8 cellular contexts compared by ENCODE assay signal in genomic region chr2:8312861-8313768, GRCh38.
DNase-seq lines count a peak whose midpoint lies in the region; ATAC-seq, FAIRE-seq and TF ChIP-seq lines count a peak whose summit lies in the region.

No MANE protein-coding gene starts in this region.

- H3K27me3 ChIP-seq in K562 (ENCODE audit: control insufficient read depth in 2 of 2, insufficient read depth in 2 of 2, low read length in 2 of 2) (peaks cover 0 to 26% of the 10 kb centered on the region in 2 experiments; a peak in 3 of 5 replicates), H7 (ENCODE audit: control insufficient read depth, insufficient read depth, low read length) (no peaks in the 10 kb centered on the region), prostate gland (replicated peaks; ENCODE audit: insufficient read depth) (no peaks in the 10 kb centered on the region)

- H3K4me3 ChIP-seq in K562, result no peak overlapping the region
- no peak overlapping the region for H3K4me3 ChIP-seq in H7 (ENCODE audit: insufficient read depth, low read depth, low read length)
- H3K4me3 ChIP-seq in prostate gland, result no peak overlapping the region

- intact Hi-C loops in K562 (cut with micrococcal nuclease) (loop anchor here (10.0 kb wide), 1 partner anchor 372 kb away; the partner anchor contains the start of gene ID2), prostate gland (cut with DNase I) (no loop called here)

- CTCF ChIA-PET in K562 (lab: Yijun Ruan, JAX; ENCODE audit: low intra/inter-chr PET ratio), result interaction anchor here (0.6 kb wide), 1 partner anchor 74 kb away, joined by 3 read pairs; no protein-coding TSS in a partner anchor

- 7% methylated on average over 8 of the region's 8 CpGs for WGBS in K562 (ENCODE audit: insufficient coverage, low coverage, missing lambda C conversion rate)
- 91% methylated on average over 8 of the region's 8 CpGs for WGBS in prostate gland

- H3K27ac ChIP-seq in K562 (ENCODE audit: extremely low read depth, low read depth, low read length) (peak overlapping the region; percentile 57; the same call in 2 of the 3 replicates), prostate gland (no peak overlapping the region)

- H3K9ac ChIP-seq in K562 (ENCODE audit: insufficient read depth in 1 of 2, low read depth in 2 of 2, low read length in 2 of 2), result peak overlapping the region; percentile 21 to 48; a peak in 3 of 4 replicates

- DNase-seq in NCI-H146 treated with DMSO at 0.1 percent for 48 hours (lab: John Stamatoyannopoulos, UW; ENCODE audit: unreplicated experiment) (peak; percentile 80), K562 (ENCODE audit: extremely low read depth in 1 of 4, low spot score in 3 of 4) (peak; percentile 59 to 70 (median 59)), G401 (ENCODE audit: low spot score) (no peak), H7 (no peak), cortex of kidney (lab: John Stamatoyannopoulos, UW) (no peak), prostate gland (ENCODE audit: low spot score) (no peak)

- BruUV-seq in K562 (replicated peaks; lab: Mats Ljungman, UMichigan), result no TSS peak

- H3K9me1 ChIP-seq in K562 (ENCODE audit: control insufficient read depth, insufficient read depth, low read length), result no peaks in the 10 kb centered on the region

- H2AFZ ChIP-seq in K562 (ENCODE audit: low read depth, low read length), result peak overlapping the region; percentile 61

- peak overlapping the region; percentile 54 for H3K4me2 ChIP-seq in K562 (ENCODE audit: insufficient read depth, low read length)

- in situ Hi-C loops in K562 (cut with MboI) (no loop called here), G401 (cut with HindIII; ENCODE audit: low sequenced_read_pairs) (no loop called here)

- H3K36me3 ChIP-seq in K562 (ENCODE audit: control insufficient read depth, insufficient read depth, low read length) (no peaks in the 10 kb centered on the region), H7 (replicated peaks; ENCODE audit: control insufficient read depth, insufficient read depth, low read length) (no peaks in the 10 kb centered on the region), prostate gland (no peaks in the 10 kb centered on the region)

- peaks cover 17 to 37% of the 10 kb centered on the region in 2 experiments for H3K4me1 ChIP-seq in K562 (replicated peaks in 1 of 2; ENCODE audit: control insufficient read depth in 2 of 2, insufficient read depth in 2 of 2, low read length in 2 of 2)
- no peaks in the 10 kb centered on the region for H3K4me1 ChIP-seq in prostate gland (replicated peaks)

- TF ChIP-seq POLR2A in K562 (conservative IDR thresholded peaks at IDR 0.05) (no peak), prostate gland (IDR thresholded peaks at IDR 0.05) (no peak)

- POLR2A ChIA-PET in K562 (lab: Yijun Ruan, JAX), result interaction anchor here (0.6 to 1.2 kb wide), 2 partner anchors 12 to 28 kb away, joined by 3 read pairs; no protein-coding TSS in a partner anchor

- peaks cover 3% of the 10 kb centered on the region for H4K20me1 ChIP-seq in K562 (replicated peaks; ENCODE audit: control insufficient read depth, insufficient read depth, low read length)

- ATAC-seq in GM18868 (IDR thresholded peaks at IDR 0.05; ENCODE audit: unreplicated experiment) (peak; percentile 81), HG02759 (IDR thresholded peaks at IDR 0.05; ENCODE audit: unreplicated experiment) (peak; percentile 89), K562 (peak; percentile 79)

- TF ChIP-seq CTCF in K562 (IDR thresholded peaks at IDR 0.05 in 2 of 3, conservative IDR thresholded peaks at IDR 0.05 in 1 of 3; ENCODE audit: insufficient read depth in 2 of 3, low read depth in 1 of 3, low read length in 3 of 3) (no peak), prostate gland (IDR thresholded peaks at IDR 0.05) (no peak)

- TF ChIP-seq EP300 in K562 (IDR thresholded peaks at IDR 0.05; ENCODE audit: low read length), result peak; percentile 59; the same call in 1 of the 2 replicates

- peak; percentile 83 for FAIRE-seq in K562 (lab: Jason Lieb, UNC)

- TF ChIP-seq RAD21 in K562 (CRISPR knock-in tag; conservative IDR thresholded peaks at IDR 0.05 in 1 of 2, IDR thresholded peaks at IDR 0.05 in 1 of 2), result no peak

- H3K9me3 ChIP-seq in K562 (replicated peaks; ENCODE audit: control insufficient read depth, insufficient read depth, low read depth, low read length) (no peaks in the 10 kb centered on the region), prostate gland (no peaks in the 10 kb centered on the region)

- no peaks in the 10 kb centered on the region for H3K79me2 ChIP-seq in K562 (ENCODE audit: control insufficient read depth, insufficient read depth, low read length)

TF ChIP-seq in K562, 482 proteins besides CTCF, POLR2A, EP300 and RAD21 (continues in another document):
- TF ChIP-seq ZFP36 (IDR thresholded peaks at IDR 0.05; ENCODE audit: low read depth, low read length, partially characterized antibody) (no peak), TCFL5 (CRISPR knock-in tag; conservative IDR thresholded peaks at IDR 0.05) (no peak), CREB3 (tag; conservative IDR thresholded peaks at IDR 0.05; ENCODE audit: low read depth) (no peak), MITF (IDR thresholded peaks at IDR 0.05) (no peak), ZNF24 (IDR thresholded peaks at IDR 0.05) (0 out of 2 replicates have a peak, but pooled peaks have one; percentile 40), ZNF780A (CRISPR knock-in tag; IDR thresholded peaks at IDR 0.05) (no peak), DNMT1 (IDR thresholded peaks at IDR 0.05) (no peak), SREBF1 (IDR thresholded peaks at IDR 0.05; ENCODE audit: borderline replicate concordance, low read depth, low read length) (no peak), NFIC (IDR thresholded peaks at IDR 0.05) (no peak)

Comparison
In these comparisons a context has a peak if more than half of its experiments do, and no peak if none do; other contexts are left out.
1. DNase-seq: peak in NCI-H146 treated with DMSO at 0.1 percent for 48 hours (single experiment) and K562 (4 of 4); none in G401 (single experiment), H7 (single experiment), cortex of kidney (single experiment) and prostate gland (single experiment).
2. Peak in every context shown above with its lines, with median percentiles within 50 percentile points of each other: ATAC-seq.